1 cellular context compared by ENCODE assay signal in the genomic region with DNA sequence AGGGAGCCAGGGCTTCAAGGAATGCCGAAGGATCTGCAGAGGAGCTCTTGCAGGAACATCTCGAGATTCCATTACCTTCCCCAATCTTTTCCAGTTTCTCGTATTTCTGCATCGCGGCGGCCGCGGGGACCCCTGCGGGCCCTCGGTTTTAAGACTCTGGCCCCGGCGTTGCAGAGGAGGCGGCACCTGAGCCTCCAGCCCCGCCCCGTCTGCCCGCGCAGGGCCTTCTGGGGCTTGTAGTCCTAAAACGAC.
TF ChIP-seq lines count a peak whose summit lies in the region.

A gene (minus strand): TSS at position 161 of the 252 bp plus-strand sequence. CDS start 49 bp downstream, at position 112.

TF ChIP-seq in SK-N-SH treated with all-trans-retinoic acid at 6 μM for 48 hours, 23 proteins besides CTCF, POLR2A, EP300 and RAD21 (continued from another document):
- TF ChIP-seq ESRRG (CRISPR knock-in tag; IDR thresholded peaks at IDR 0.05) (no peak), TOX (CRISPR knock-in tag; IDR thresholded peaks at IDR 0.05; ENCODE audit: borderline replicate concordance) (no peak)
TF ChIP-seq in SK-N-SH treated with all-trans-retinoic acid at 6 μM for 48 hours: peak in this region for 0.
